ENCODE assay signal across 14 cellular contexts in the genomic region with DNA sequence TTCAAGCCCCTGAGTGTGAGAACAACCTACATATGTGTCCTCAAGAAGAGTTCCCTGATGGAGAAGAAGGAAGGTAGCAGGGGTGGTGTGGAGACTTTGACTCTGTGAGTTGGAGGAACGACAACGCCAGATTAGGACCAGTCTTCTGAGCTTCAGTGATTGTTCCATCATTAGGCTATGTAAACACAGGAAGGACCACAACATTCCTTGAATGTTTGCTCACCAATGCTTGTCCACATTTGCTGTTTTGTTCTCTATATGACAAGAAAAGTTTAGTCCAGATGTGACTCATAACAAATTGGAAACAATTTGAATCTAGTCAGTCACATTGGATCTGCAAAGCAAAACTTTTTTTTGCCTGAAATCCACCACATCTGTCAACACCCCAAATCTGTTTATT.
DNase-seq lines count a peak whose midpoint lies in the region; ATAC-seq, FAIRE-seq and TF ChIP-seq lines count a peak whose summit lies in the region.
"Had no signal": no experiment of that assay in that cellular context is flagged by ENCODE, and none has a peak within 500 bp of the region (broad histone marks: within the 10 kb centered on the region; RNA-seq: fewer than 3 reads in every experiment).

No MANE protein-coding gene starts in this region.

- intact Hi-C loops in HepG2 (cut with micrococcal nuclease; ENCODE audit: unreplicated experiment) = no loop called here
- intact Hi-C loops in right lobe of liver (cut with DNase I) = no loop called here
- intact Hi-C loops in naive thymus-derived CD4-positive, alpha-beta T cell (cut with micrococcal nuclease) = no loop called here

- POLR2A ChIA-PET in HepG2 (lab: Yijun Ruan, JAX) = no interaction called here
- POLR2A ChIA-PET in naive thymus-derived CD4-positive, alpha-beta T cell (lab: Charles Lee) = no interaction called here

- H3K4me3 ChIP-seq in HepG2 (replicated peaks in 1 of 3; ENCODE audit: insufficient read depth in 1 of 3, low read depth in 2 of 3, low read length in 3 of 3) = no peak overlapping the region
- no peak overlapping the region for H3K4me3 ChIP-seq in right lobe of liver
- no peak overlapping the region for H3K4me3 ChIP-seq in astrocyte of the spinal cord (ENCODE audit: low read depth, low read length)
- no peak overlapping the region for H3K4me3 ChIP-seq in naive thymus-derived CD4-positive, alpha-beta T cell (ENCODE audit: low read length)
- H3K4me3 ChIP-seq in Karpas-422 (ENCODE audit: low read length) = no peak overlapping the region
- H3K4me3 ChIP-seq: colonic mucosa, lung, SK-N-MC had no signal

- peak; percentile 82 for ATAC-seq in HepG2
- ATAC-seq in right lobe of liver = no peak
- ATAC-seq in naive thymus-derived CD4-positive, alpha-beta T cell = no peak

- no peak overlapping the region for H2AFZ ChIP-seq in HepG2 (ENCODE audit: low read length)
- H2AFZ ChIP-seq in Karpas-422 (ENCODE audit: low read length) = no peak overlapping the region

- peak overlapping the region; percentile 20; the same call in 1 of the 2 replicates for H3K4me2 ChIP-seq in HepG2 (ENCODE audit: low read depth, low read length)
- H3K4me2 ChIP-seq in Karpas-422 (ENCODE audit: low read depth, low read length, poor library complexity, severe bottlenecking) = no peak overlapping the region

- H3K9me3 Mint-ChIP-seq in naive thymus-derived CD4-positive, alpha-beta T cell = peaks cover 0 to 5% (median 0%) of the 10 kb centered on the region in 11 donors

- no peaks in the 10 kb centered on the region for H4K20me1 ChIP-seq in HepG2 (ENCODE audit: insufficient read depth, low read length)
- H4K20me1 ChIP-seq in Karpas-422 (ENCODE audit: insufficient read depth, low read depth, low read length) = no peaks in the 10 kb centered on the region

- H3K27me3 ChIP-seq in HepG2 (ENCODE audit: control insufficient read depth in 1 of 2, insufficient read depth in 2 of 2, low read length in 2 of 2) = no peaks in the 10 kb centered on the region
- H3K27me3 ChIP-seq in right lobe of liver = no peaks in the 10 kb centered on the region
- H3K27me3 ChIP-seq in naive thymus-derived CD4-positive, alpha-beta T cell (ENCODE audit: control insufficient read depth in 2 of 2, insufficient read depth in 2 of 2, low read length in 2 of 2) = no peaks in the 10 kb centered on the region
- H3K27me3 ChIP-seq in Karpas-422 (ENCODE audit: low read length) = no peaks in the 10 kb centered on the region
- H3K27me3 ChIP-seq: BE2C, colonic mucosa had no signal

- no TSS peak for BruUV-seq in HepG2 (replicated peaks; lab: Mats Ljungman, UMichigan)

- H3K9ac ChIP-seq in HepG2 (ENCODE audit: insufficient read depth, low read depth, low read length) = no peak overlapping the region
- no peak overlapping the region for H3K9ac ChIP-seq in Karpas-422 (ENCODE audit: low read length)

- H3K27me3 Mint-ChIP-seq in naive thymus-derived CD4-positive, alpha-beta T cell = peaks cover 2 to 26% (median 19%) of the 10 kb centered on the region in 5 donors

- H3K4me1 Mint-ChIP-seq in naive thymus-derived CD4-positive, alpha-beta T cell = peaks cover 0 to 55% (median 0%) of the 10 kb centered on the region in 7 donors

- H3K36me3 Mint-ChIP-seq in naive thymus-derived CD4-positive, alpha-beta T cell = peaks cover 0 to 37% (median 0%) of the 10 kb centered on the region in 5 donors

- no peaks in the 10 kb centered on the region for H3K9me3 ChIP-seq in HepG2 (ENCODE audit: low read length)
- H3K9me3 ChIP-seq in right lobe of liver = no peaks in the 10 kb centered on the region
- no peaks in the 10 kb centered on the region for H3K9me3 ChIP-seq in naive thymus-derived CD4-positive, alpha-beta T cell (ENCODE audit: control insufficient read depth in 2 of 3, low read length in 3 of 3)
- H3K9me3 ChIP-seq in Karpas-422 (ENCODE audit: low read length) = no peaks in the 10 kb centered on the region
- H3K9me3 ChIP-seq: BE2C, colonic mucosa had no signal

- H3K36me3 ChIP-seq in HepG2 (replicated peaks in 1 of 2; ENCODE audit: control insufficient read depth in 1 of 2, insufficient read depth in 2 of 2, low read length in 2 of 2) = no peaks in the 10 kb centered on the region
- H3K36me3 ChIP-seq in right lobe of liver = no peaks in the 10 kb centered on the region
- no peaks in the 10 kb centered on the region for H3K36me3 ChIP-seq in naive thymus-derived CD4-positive, alpha-beta T cell (ENCODE audit: control insufficient read depth in 2 of 3, insufficient read depth in 3 of 3, low read length in 3 of 3)
- H3K36me3 ChIP-seq in Karpas-422 (ENCODE audit: insufficient read depth, low read length) = no peaks in the 10 kb centered on the region
- H3K36me3 ChIP-seq: BE2C, colonic mucosa had no signal

- peak; percentile 79 for DNase-seq in HepG2 (ENCODE audit: low spot score)
- no peak for DNase-seq in right lobe of liver
- DNase-seq in astrocyte of the spinal cord (ENCODE audit: low read depth, low spot score) = peak; percentile 80
- peak; percentile 40 for DNase-seq in hepatic stellate cell (ENCODE audit: low spot score)
- DNase-seq in NCI-H748 treated with DMSO at 0.1 percent for 48 hours (lab: John Stamatoyannopoulos, UW) = no peak
- no peak for DNase-seq in T1000 (lab: John Stamatoyannopoulos, UW)
- no peak for DNase-seq in naive thymus-derived CD4-positive, alpha-beta T cell
- no peak for DNase-seq in Karpas-422
- DNase-seq: BE2C; colonic mucosa; NCI-H2081; stimulated activated CD4-positive, alpha-beta T cell treated with anti-CD3 and anti-CD28 coated beads, Interleukin-4, amount 100 ng/mL, for 24 hours had no signal

- H3K4me3 Mint-ChIP-seq in naive thymus-derived CD4-positive, alpha-beta T cell = peak overlapping the region in 1 of 10 donors; percentile 18

- TF ChIP-seq CTCF in HepG2 (CRISPR knock-in tag; IDR thresholded peaks at IDR 0.05) (no peak), right lobe of liver (IDR thresholded peaks at IDR 0.05) (no peak), astrocyte of the spinal cord (IDR thresholded peaks at IDR 0.05; ENCODE audit: low read depth, low read length) (no peak)

- TF ChIP-seq POLR2A in HepG2 (IDR thresholded peaks at IDR 0.05; ENCODE audit: insufficient read depth in 1 of 2, low read depth in 2 of 2, low read length in 2 of 2) (no peak), right lobe of liver (IDR thresholded peaks at IDR 0.05) (no peak)

- CTCF ChIA-PET in HepG2 (lab: Yijun Ruan, JAX; ENCODE audit: low intra/inter-chr PET ratio, low total read pairs) = no interaction called here
- CTCF ChIA-PET in naive thymus-derived CD4-positive, alpha-beta T cell (lab: Charles Lee) = no interaction called here

- TF ChIP-seq EP300 in HepG2 (IDR thresholded peaks at IDR 0.05; ENCODE audit: low read depth in 2 of 2, low read length in 2 of 2) = peak in 1 of 2 experiments; percentile 27; a peak in 1 of 4 replicates
- TF ChIP-seq EP300 in HepG2 (CRISPR knock-in tag; IDR thresholded peaks at IDR 0.05; ENCODE audit: borderline replicate concordance) = no peak

- WGBS in HepG2 (ENCODE audit: low lambda C conversion rate) = 0% methylated on average over 2 of the region's 2 CpGs
- 24% methylated on average over 2 of the region's 2 CpGs for WGBS in right lobe of liver (ENCODE audit: insufficient coverage, low coverage, low lambda C conversion rate, missing lambda C conversion rate)

- in situ Hi-C loops in HepG2 (cut with HindIII; ENCODE audit: extremely low pct_ligation_motif_present, low pct_unique_long_range_greater_than_20kb) = no loop called here
- in situ Hi-C loops in astrocyte of the spinal cord (cut with HindIII; ENCODE audit: low sequenced_read_pairs) = no loop called here

- H3K4me1 ChIP-seq in HepG2 (ENCODE audit: insufficient read depth, low read length) (peaks cover 54% of the 10 kb centered on the region), right lobe of liver (no peaks in the 10 kb centered on the region), Karpas-422 (ENCODE audit: low read length) (no peaks in the 10 kb centered on the region)
- H3K4me1 ChIP-seq in naive thymus-derived CD4-positive, alpha-beta T cell (ENCODE audit: control insufficient read depth in 2 of 2, insufficient read depth in 2 of 2, low read length in 2 of 2) = no peaks in the 10 kb centered on the region
- H3K4me1 ChIP-seq: BE2C, colonic mucosa had no signal

- peak; percentile 26 for FAIRE-seq in HepG2 (lab: Jason Lieb, UNC)

- peak overlapping the region in 1 of 9 donors; percentile 23 for H3K27ac Mint-ChIP-seq in naive thymus-derived CD4-positive, alpha-beta T cell

- no peaks in the 10 kb centered on the region for H3K9me2 ChIP-seq in Karpas-422 (replicated peaks; ENCODE audit: insufficient read depth, low read length)

- H3K27ac ChIP-seq in HepG2 (ENCODE audit: extremely low read length, insufficient read depth, low read length) = no peak overlapping the region
- no peak overlapping the region for H3K27ac ChIP-seq in right lobe of liver
- no peak overlapping the region for H3K27ac ChIP-seq in naive thymus-derived CD4-positive, alpha-beta T cell (ENCODE audit: low read depth, low read length)
- H3K27ac ChIP-seq in Karpas-422 (ENCODE audit: low read length) = no peak overlapping the region
- H3K27ac ChIP-seq: colonic mucosa, SK-N-MC had no signal

- H3K79me2 ChIP-seq in HepG2 (ENCODE audit: insufficient read depth, low read length) (no peaks in the 10 kb centered on the region), Karpas-422 (ENCODE audit: low read length) (no peaks in the 10 kb centered on the region)

- TF ChIP-seq RAD21 in HepG2 (CRISPR knock-in tag; IDR thresholded peaks at IDR 0.05) = no peak

TF ChIP-seq in HepG2, 621 proteins besides CTCF, POLR2A, EP300 and RAD21 (continues in another document):
- TF ChIP-seq FOSL2 (CRISPR knock-in tag; IDR thresholded peaks at IDR 0.05) (peak; percentile 78), TEAD3 (CRISPR knock-in tag; optimal IDR thresholded peaks at IDR 0.05; ENCODE audit: borderline replicate concordance) (peak; percentile 96), PATZ1 (CRISPR knock-in tag; IDR thresholded peaks at IDR 0.05) (peak; percentile 16; the same call in 1 of the 2 replicates), ZNF256 (CRISPR knock-in tag; conservative IDR thresholded peaks at IDR 0.05) (no peak), KLF13 (CRISPR knock-in tag; IDR thresholded peaks at IDR 0.05) (no peak), HMG20A (CRISPR knock-in tag; IDR thresholded peaks at IDR 0.05; ENCODE audit: borderline replicate concordance) (peak; percentile 32; the same call in 1 of the 2 replicates)

Comparison
In these comparisons a context has a peak if more than half of its experiments do, and no peak if none do; other contexts are left out.
1. DNase-seq: peak in HepG2 (single experiment), astrocyte of the spinal cord (single experiment) and hepatic stellate cell (single experiment); none in right lobe of liver (0 of 3), NCI-H748 treated with DMSO at 0.1 percent for 48 hours (single experiment), T1000 (single experiment), naive thymus-derived CD4-positive, alpha-beta T cell (0 of 9) and Karpas-422 (single experiment).